1 cellular context compared by ENCODE assay signal in genomic region chr5:155699385-155699784, GRCh38.
TF ChIP-seq lines count a peak whose summit lies in the region.

No MANE protein-coding gene starts in this region.

TF ChIP-seq in WTC11, 78 proteins besides CTCF, POLR2A, EP300 and RAD21 (continued from another document):
- no peak for TF ChIP-seq E2F5 (CRISPR knock-in tag; IDR thresholded peaks at IDR 0.05)
- no peak for TF ChIP-seq JAZF1 (CRISPR knock-in tag; IDR thresholded peaks at IDR 0.05)
- no peak for TF ChIP-seq GABPB1 (CRISPR knock-in tag; IDR thresholded peaks at IDR 0.05)
- TF ChIP-seq STAT6 (CRISPR knock-in tag; conservative IDR thresholded peaks at IDR 0.05; ENCODE audit: low read depth) = no peak
- no peak for TF ChIP-seq RELA (CRISPR knock-in tag; IDR thresholded peaks at IDR 0.05; ENCODE audit: borderline replicate concordance)
- TF ChIP-seq FOXP1 (CRISPR knock-in tag; IDR thresholded peaks at IDR 0.05; ENCODE audit: borderline replicate concordance) = no peak
- no peak for TF ChIP-seq ZNF317 (CRISPR knock-in tag; IDR thresholded peaks at IDR 0.05; ENCODE audit: borderline replicate concordance, low read depth)
- no peak for TF ChIP-seq AFF4 (CRISPR knock-in tag; IDR thresholded peaks at IDR 0.05; ENCODE audit: borderline replicate concordance)
- no peak for TF ChIP-seq IRF1 (CRISPR knock-in tag; IDR thresholded peaks at IDR 0.05)
- TF ChIP-seq ZNF532 (CRISPR knock-in tag; IDR thresholded peaks at IDR 0.05; ENCODE audit: borderline replicate concordance) = no peak
- no peak for TF ChIP-seq E2F4 (CRISPR knock-in tag; IDR thresholded peaks at IDR 0.05; ENCODE audit: borderline replicate concordance, low read depth)
- no peak for TF ChIP-seq ARID4B (CRISPR knock-in tag; IDR thresholded peaks at IDR 0.05; ENCODE audit: borderline replicate concordance)
- no peak for TF ChIP-seq SMAD3 (CRISPR knock-in tag; IDR thresholded peaks at IDR 0.05; ENCODE audit: borderline replicate concordance)
- no peak for TF ChIP-seq PREB (CRISPR knock-in tag; IDR thresholded peaks at IDR 0.05; ENCODE audit: borderline replicate concordance)
- TF ChIP-seq GRHL2 (CRISPR knock-in tag; IDR thresholded peaks at IDR 0.05; ENCODE audit: insufficient replicate concordance, severe bottlenecking) = no peak
- TF ChIP-seq GTF2I (CRISPR knock-in tag; conservative IDR thresholded peaks at IDR 0.05) = no peak
